Comparison of ENCODE assay signal across 10 cellular contexts in the genomic region with DNA sequence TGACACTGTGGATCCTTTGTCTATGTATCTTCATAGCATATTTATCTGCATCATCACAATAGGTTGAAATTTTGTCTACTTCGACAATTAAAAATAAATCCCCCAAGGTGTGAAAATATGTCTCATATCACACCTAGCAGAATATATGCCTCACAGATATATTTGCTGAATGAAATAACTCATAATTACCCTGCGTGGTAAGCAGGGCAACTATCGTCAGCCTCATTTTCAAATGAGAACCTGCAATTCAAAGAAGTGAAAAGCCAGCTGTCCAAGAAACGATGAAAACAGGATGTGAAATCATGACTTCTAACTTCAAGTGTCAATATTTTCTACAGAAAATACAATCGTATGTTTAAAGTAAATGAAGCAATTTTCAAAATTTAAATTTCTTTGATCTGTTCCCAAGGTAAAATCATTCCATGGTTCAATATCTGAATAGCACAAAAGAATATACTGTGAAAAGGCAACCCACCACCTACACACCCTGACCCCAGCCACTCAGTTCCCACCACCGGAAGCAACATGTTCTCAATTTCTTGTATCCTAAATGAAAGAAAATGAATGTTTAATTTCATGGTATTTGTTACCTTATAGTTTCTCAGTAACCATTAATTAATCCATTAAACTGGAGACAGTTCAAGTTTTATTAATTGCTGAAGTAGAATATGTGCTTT. TPM values are rescaled to one million over a fixed set of nuclear protein-coding genes. Genes with fewer than 3 reads are reported as not detected.
A peak's percentile ranks its signal among the peaks of the same experiment; 100 is the strongest.
DNase-seq lines count a peak whose midpoint lies in the region; ATAC-seq and TF ChIP-seq lines count a peak whose summit lies in the region.
"Had no signal": no experiment of that assay in that cellular context is flagged by ENCODE, and none has a peak within 500 bp of the region (broad histone marks: within the 10 kb centered on the region; RNA-seq: fewer than 3 reads in every experiment).

No MANE protein-coding gene starts in this region.

- ATAC-seq in GM19463 (IDR thresholded peaks at IDR 0.05; ENCODE audit: unreplicated experiment) (peak; percentile 88), HG03060 (IDR thresholded peaks at IDR 0.05; ENCODE audit: low read depth, unreplicated experiment) (peak; percentile 63)
- no peak for ATAC-seq in activated CD8-positive, alpha-beta T cell treated with anti-CD3 and anti-CD28 coated beads, Interleukin-2, amount 10 ng/mL, durations not matched to agents 7 days and 5 days
- ATAC-seq: heart right ventricle had no signal

- POLR2A ChIA-PET in activated CD8-positive, alpha-beta T cell treated with anti-CD3 and anti-CD28 coated beads, Interleukin-2, amount 10 ng/mL, durations not matched to agents 7 days and 5 days (lab: Charles Lee) = no interaction called here

- in situ Hi-C loops in GM13976 (cut with MboI; ENCODE audit: low sequenced_read_pairs, unreplicated experiment) = no loop called here

- H3K27me3 Mint-ChIP-seq in activated CD8-positive, alpha-beta T cell treated with anti-CD3 and anti-CD28 coated beads, Interleukin-2, amount 10 ng/mL, durations not matched to agents 7 days and 5 days (ENCODE audit: low read depth) = no peaks in the 10 kb centered on the region

- peak overlapping the region; percentile 50 for H3K27ac Mint-ChIP-seq in activated CD8-positive, alpha-beta T cell treated with anti-CD3 and anti-CD28 coated beads, Interleukin-2, amount 10 ng/mL, durations not matched to agents 7 days and 5 days

- TF ChIP-seq CTCF in GM13976 (IDR thresholded peaks at IDR 0.05; ENCODE audit: borderline replicate concordance, control extremely low read depth, extremely low read depth, insufficient read depth, missing control alignments) = no peak

- CTCF ChIA-PET in activated CD8-positive, alpha-beta T cell treated with anti-CD3 and anti-CD28 coated beads, Interleukin-2, amount 10 ng/mL, durations not matched to agents 7 days and 5 days (lab: Charles Lee) = interaction anchor here (1.4 kb wide), 1 partner anchor 18 kb away, joined by 3 read pairs; no protein-coding TSS in a partner anchor

- H3K36me3 Mint-ChIP-seq in activated CD8-positive, alpha-beta T cell treated with anti-CD3 and anti-CD28 coated beads, Interleukin-2, amount 10 ng/mL, durations not matched to agents 7 days and 5 days (ENCODE audit: low read depth) = peaks cover 8% of the 10 kb centered on the region

- DNase-seq in GM13976 (ENCODE audit: low spot score) = peak; percentile 42
- DNase-seq in activated CD8-positive, alpha-beta T cell treated with anti-CD3 and anti-CD28 coated beads, Interleukin-2, amount 10 ng/mL, durations not matched to agents 7 days and 5 days = no peak
- DNase-seq in HPDE6-E6E7 (ENCODE audit: extremely low spot score) = no peak
- DNase-seq in ureter (ENCODE audit: low spot score) = no peak
- DNase-seq in DMS153 treated with DMSO at 0.1 percent for 48 hours (lab: John Stamatoyannopoulos, UW; ENCODE audit: unreplicated experiment) = no peak
- no peak for DNase-seq in NCI-H1417 treated with DMSO at 0.1 percent for 48 hours (lab: John Stamatoyannopoulos, UW)
- DNase-seq: heart right ventricle, NCI-H82 had no signal

- H3K9me3 Mint-ChIP-seq in activated CD8-positive, alpha-beta T cell treated with anti-CD3 and anti-CD28 coated beads, Interleukin-2, amount 10 ng/mL, durations not matched to agents 7 days and 5 days (ENCODE audit: insufficient read depth) = no peaks in the 10 kb centered on the region

- H3K4me3 Mint-ChIP-seq in activated CD8-positive, alpha-beta T cell treated with anti-CD3 and anti-CD28 coated beads, Interleukin-2, amount 10 ng/mL, durations not matched to agents 7 days and 5 days = no peak overlapping the region

- peaks cover 7% of the 10 kb centered on the region for H3K4me1 Mint-ChIP-seq in activated CD8-positive, alpha-beta T cell treated with anti-CD3 and anti-CD28 coated beads, Interleukin-2, amount 10 ng/mL, durations not matched to agents 7 days and 5 days (ENCODE audit: low read depth)

RNA-seq across cellular contexts. Expression of a gene that starts 57.1 kb away (rescaled TPM):
- 100 to 1,000 TPM; 159 to 168 TPM for total RNA-seq in activated CD8-positive, alpha-beta T cell treated with anti-CD3 and anti-CD28 coated beads, Interleukin-2, amount 10 ng/mL, durations not matched to agents 7 days and 5 days
- 133 TPM for total RNA-seq in ureter
